Comparison of ENCODE assay signal across 19 cellular contexts in the genomic region with DNA sequence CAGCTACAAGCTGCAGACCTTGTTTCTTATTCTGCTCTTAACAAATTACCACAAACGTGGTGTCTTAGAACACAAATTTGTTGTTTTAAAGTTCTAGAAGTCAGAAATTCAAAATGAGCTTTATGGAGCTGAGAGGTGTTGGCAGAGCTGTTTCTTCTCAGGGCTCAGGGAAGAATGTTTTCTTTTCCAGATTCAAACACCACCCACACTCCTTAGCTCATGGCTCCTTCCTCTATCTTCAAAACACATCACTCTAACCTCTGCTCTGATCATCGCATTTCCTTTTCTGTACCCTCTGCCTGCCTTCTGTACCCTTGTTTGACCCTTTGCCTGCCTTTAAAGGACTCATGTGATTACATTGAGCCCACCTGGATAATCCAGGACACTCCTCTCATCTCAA. TPM values are rescaled to one million over a fixed set of nuclear protein-coding genes. Genes with fewer than 3 reads are reported as not detected.
DNase-seq lines count a peak whose midpoint lies in the region; ATAC-seq, FAIRE-seq and TF ChIP-seq lines count a peak whose summit lies in the region.
"Had no signal": no experiment of that assay in that cellular context is flagged by ENCODE, and none has a peak within 500 bp of the region (broad histone marks: within the 10 kb centered on the region; RNA-seq: fewer than 3 reads in every experiment).

No MANE protein-coding gene starts in this region.

- CTCF ChIA-PET in endothelial cell of umbilical vein (lab: Charles Lee), result no interaction called here

- no peaks in the 10 kb centered on the region for H3K4me1 ChIP-seq in endothelial cell of umbilical vein (ENCODE audit: control insufficient read depth, extremely low read depth, insufficient read depth, low read length)
- H3K4me1 ChIP-seq in parathyroid adenoma, result peaks cover 2% of the 10 kb centered on the region
- peaks cover 6% of the 10 kb centered on the region for H3K4me1 ChIP-seq in upper lobe of right lung
- H3K4me1 ChIP-seq: HAP-1 had no signal

- H3K36me3 ChIP-seq in endothelial cell of umbilical vein (ENCODE audit: control insufficient read depth in 2 of 2, extremely low read depth in 1 of 2, insufficient read depth in 2 of 2, low read length in 2 of 2) (no peaks in the 10 kb centered on the region), parathyroid adenoma (ENCODE audit: control insufficient read depth, insufficient read depth, low read length) (no peaks in the 10 kb centered on the region), upper lobe of right lung (no peaks in the 10 kb centered on the region)
- H3K36me3 ChIP-seq: HAP-1 had no signal

- peak; percentile 48 for FAIRE-seq in endothelial cell of umbilical vein (lab: Jason Lieb, UNC)
- FAIRE-seq: GM12892, GM18507 had no signal

- H2AFZ ChIP-seq in endothelial cell of umbilical vein (ENCODE audit: low read depth, low read length), result no peak overlapping the region
- no peak overlapping the region for H2AFZ ChIP-seq in parathyroid adenoma

- no peaks in the 10 kb centered on the region for H4K20me1 ChIP-seq in endothelial cell of umbilical vein (replicated peaks; ENCODE audit: control insufficient read depth, extremely low read depth, insufficient read depth, low read length)

- dilution Hi-C loops in endothelial cell of umbilical vein (cut with MboI; ENCODE audit: extremely low pct_ligation_motif_present, low sequenced_read_pairs), result no loop called here

- intact Hi-C loops in endothelial cell of umbilical vein (cut with micrococcal nuclease), result no loop called here
- intact Hi-C loops in upper lobe of right lung (cut with DNase I), result no loop called here

- no peaks in the 10 kb centered on the region for H3K9me1 ChIP-seq in endothelial cell of umbilical vein (replicated peaks; ENCODE audit: control insufficient read depth, extremely low read depth, insufficient read depth, low read length)

- H3K9me3 ChIP-seq in endothelial cell of umbilical vein (replicated peaks; ENCODE audit: control insufficient read depth, insufficient read depth, low read length), result no peaks in the 10 kb centered on the region
- no peaks in the 10 kb centered on the region for H3K9me3 ChIP-seq in parathyroid adenoma (ENCODE audit: control insufficient read depth, low read length)
- H3K9me3 ChIP-seq in upper lobe of right lung, result no peaks in the 10 kb centered on the region
- H3K9me3 ChIP-seq: HAP-1 had no signal

- no peak overlapping the region for H3K4me3 ChIP-seq in endothelial cell of umbilical vein (replicated peaks in 1 of 3; ENCODE audit: insufficient read depth in 1 of 3, low read depth in 1 of 3, low read length in 3 of 3)
- H3K4me3 ChIP-seq in parathyroid adenoma (ENCODE audit: low read depth, low read length), result no peak overlapping the region
- no peak overlapping the region for H3K4me3 ChIP-seq in upper lobe of right lung
- H3K4me3 ChIP-seq: HAP-1 had no signal

- ATAC-seq in upper lobe of right lung, result peak; percentile 22
- ATAC-seq in GM18907 (IDR thresholded peaks at IDR 0.05; ENCODE audit: unreplicated experiment), result no peak
- no peak for ATAC-seq in GM18520 (IDR thresholded peaks at IDR 0.05; ENCODE audit: unreplicated experiment)
- ATAC-seq in GM21528 (IDR thresholded peaks at IDR 0.05; ENCODE audit: low FRiP score, unreplicated experiment), result no peak

- TF ChIP-seq CTCF in endothelial cell of umbilical vein (IDR thresholded peaks at IDR 0.05; ENCODE audit: extremely low read depth in 1 of 2, insufficient read depth in 1 of 2, low read depth in 1 of 2, low read length in 2 of 2) (no peak), parathyroid adenoma (IDR thresholded peaks at IDR 0.05) (no peak), upper lobe of right lung (IDR thresholded peaks at IDR 0.05) (no peak)

- H3K9ac ChIP-seq in endothelial cell of umbilical vein (replicated peaks; ENCODE audit: extremely low read depth, insufficient read depth, low read length) (no peak overlapping the region), parathyroid adenoma (no peak overlapping the region)

- no peak for TF ChIP-seq POLR2A in endothelial cell of umbilical vein (IDR thresholded peaks at IDR 0.05; ENCODE audit: low read depth, low read length)

- BruUV-seq in endothelial cell of umbilical vein (replicated peaks; lab: Mats Ljungman, UMichigan), result no TSS peak

- H3K27me3 ChIP-seq in endothelial cell of umbilical vein (ENCODE audit: control insufficient read depth in 2 of 2, insufficient read depth in 2 of 2, low read length in 2 of 2), result peaks cover 0 to 2% of the 10 kb centered on the region in 2 experiments
- no peaks in the 10 kb centered on the region for H3K27me3 ChIP-seq in parathyroid adenoma (ENCODE audit: control insufficient read depth, insufficient read depth, low read length)
- peaks cover 8% of the 10 kb centered on the region for H3K27me3 ChIP-seq in upper lobe of right lung

- H3K27ac ChIP-seq in endothelial cell of umbilical vein (ENCODE audit: insufficient read depth, low read depth, low read length), result no peak overlapping the region
- H3K27ac ChIP-seq in parathyroid adenoma, result no peak overlapping the region
- no peak overlapping the region for H3K27ac ChIP-seq in upper lobe of right lung

- DNase-seq in NCI-H82 (lab: John Stamatoyannopoulos, UW), result peak; percentile 90
- DNase-seq in endothelial cell of umbilical vein (ENCODE audit: low read depth, low spot score), result no peak
- no peak for DNase-seq in upper lobe of right lung
- DNase-seq: ACHN; C1 segment of cervical spinal cord; CD8-positive, alpha-beta memory T cell; DMS79; NCI-H1105 treated with DMSO at 0.1 percent for 48 hours; NCI-H1694 treated with DMSO at 0.1 percent for 48 hours; NCI-H748 treated with DMSO at 0.1 percent for 48 hours had no signal

- H3K79me2 ChIP-seq in endothelial cell of umbilical vein (ENCODE audit: control insufficient read depth, insufficient read depth, low read length), result no peaks in the 10 kb centered on the region
- H3K79me2 ChIP-seq in parathyroid adenoma, result no peaks in the 10 kb centered on the region

- POLR2A ChIA-PET in endothelial cell of umbilical vein (lab: Charles Lee), result no interaction called here

- H3K4me2 ChIP-seq in endothelial cell of umbilical vein (ENCODE audit: insufficient read depth, low read length), result no peak overlapping the region
- peak overlapping the region; percentile 3 for H3K4me2 ChIP-seq in parathyroid adenoma (ENCODE audit: low read length)

TF ChIP-seq in endothelial cell of umbilical vein, 7 proteins besides CTCF, POLR2A, EP300 and RAD21:
- TF ChIP-seq EZH2 (IDR thresholded peaks at IDR 0.05; ENCODE audit: borderline replicate concordance, low read depth, low read length, severe bottlenecking) (no peak), JUN (IDR thresholded peaks at IDR 0.05; ENCODE audit: borderline replicate concordance, insufficient read depth, insufficient read length, low read depth) (no peak), FOS (IDR thresholded peaks at IDR 0.05; ENCODE audit: borderline replicate concordance, insufficient read depth, low read length) (no peak), POLR2AphosphoS5 (IDR thresholded peaks at IDR 0.05; ENCODE audit: insufficient read depth, low read depth, low read length) (no peak), MYC (IDR thresholded peaks at IDR 0.05; ENCODE audit: low read depth, low read length) (no peak), GATA2 (IDR thresholded peaks at IDR 0.05; ENCODE audit: insufficient read depth, insufficient read length, low read depth, low read length) (no peak)
- TF ChIP-seq, protein P1, sequence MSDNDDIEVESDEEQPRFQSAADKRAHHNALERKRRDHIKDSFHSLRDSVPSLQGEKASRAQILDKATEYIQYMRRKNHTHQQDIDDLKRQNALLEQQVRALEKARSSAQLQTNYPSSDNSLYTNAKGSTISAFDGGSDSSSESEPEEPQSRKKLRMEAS (IDR thresholded peaks at IDR 0.05; ENCODE audit: insufficient read depth, insufficient read length), result no peak

RNA-seq across cellular contexts. Expression of a gene that starts 26.9 kb away (rescaled TPM):
- not detected in 2 replicates for total RNA-seq in endothelial cell of umbilical vein
- polyA plus RNA-seq in endothelial cell of umbilical vein, result 0.12 and 0.24 TPM in 2 replicates
- 0.09 and 0.13 TPM in 2 replicates for polyA plus RNA-seq in endothelial cell of umbilical vein (2011; cell fraction: cytosol; rRNA removed)
- 0.13 TPM in 1 of 2 replicates, not detected in the other for polyA plus RNA-seq in endothelial cell of umbilical vein (2011; cell fraction: nucleus; rRNA removed)
- polyA plus RNA-seq in endothelial cell of umbilical vein (2012), result not detected in 2 replicates
- not detected in 2 replicates for polyA minus RNA-seq in endothelial cell of umbilical vein
- polyA minus RNA-seq in endothelial cell of umbilical vein (2011; cell fraction: cytosol; rRNA and poly(A)+ RNA removed), result not detected
- not detected in 2 replicates for polyA minus RNA-seq in endothelial cell of umbilical vein (2011; cell fraction: nucleus; rRNA and poly(A)+ RNA removed)
- total RNA-seq in upper lobe of right lung, result 295 TPM
- total RNA-seq: CD8-positive, alpha-beta memory T cell; LHCN-M2; NCI-H460 had no signal
- polyA plus RNA-seq: CD8-positive, alpha-beta memory T cell had no signal

RNA-seq across cellular contexts. Expression of a gene that starts 42.7 kb away (rescaled TPM):
- not detected in 2 replicates for total RNA-seq in endothelial cell of umbilical vein
- polyA plus RNA-seq in endothelial cell of umbilical vein, result 0.32 and 0.46 TPM in 2 replicates
- 0.08 and 0.13 TPM in 2 replicates for polyA plus RNA-seq in endothelial cell of umbilical vein (2011; cell fraction: cytosol; rRNA removed)
- 0.26 TPM in 1 of 2 replicates, not detected in the other for polyA plus RNA-seq in endothelial cell of umbilical vein (2011; cell fraction: nucleus; rRNA removed)
- not detected in 2 replicates for polyA plus RNA-seq in endothelial cell of umbilical vein (2012)
- polyA minus RNA-seq in endothelial cell of umbilical vein, result 0.93 TPM in 1 of 2 replicates, not detected in the other
- not detected for polyA minus RNA-seq in endothelial cell of umbilical vein (2011; cell fraction: cytosol; rRNA and poly(A)+ RNA removed)
- polyA minus RNA-seq in endothelial cell of umbilical vein (2011; cell fraction: nucleus; rRNA and poly(A)+ RNA removed), result 1.3 TPM in 1 of 2 replicates, not detected in the other
- total RNA-seq in upper lobe of right lung, result 44.1 TPM
- total RNA-seq: CD8-positive, alpha-beta memory T cell; LHCN-M2; NCI-H460 had no signal
- polyA plus RNA-seq: CD8-positive, alpha-beta memory T cell had no signal

RNA-seq across cellular contexts. Expression of a gene that starts 49.2 kb away (rescaled TPM):
- total RNA-seq in endothelial cell of umbilical vein (not detected in 2 replicates), upper lobe of right lung (3.0 TPM)
- not detected in 2 replicates for polyA plus RNA-seq in endothelial cell of umbilical vein
- not detected in 2 replicates for polyA plus RNA-seq in endothelial cell of umbilical vein (2011; cell fraction: cytosol; rRNA removed)
- not detected in 2 replicates for polyA plus RNA-seq in endothelial cell of umbilical vein (2011; cell fraction: nucleus; rRNA removed)
- polyA plus RNA-seq in endothelial cell of umbilical vein (2012), result not detected in 2 replicates
- polyA minus RNA-seq in endothelial cell of umbilical vein, result not detected in 2 replicates
- polyA minus RNA-seq in endothelial cell of umbilical vein (2011; cell fraction: cytosol; rRNA and poly(A)+ RNA removed), result not detected
- polyA minus RNA-seq in endothelial cell of umbilical vein (2011; cell fraction: nucleus; rRNA and poly(A)+ RNA removed), result not detected in 2 replicates
- total RNA-seq: LHCN-M2, NCI-H460 had no signal

Comparison
In these comparisons a context has a peak if more than half of its experiments do, and no peak if none do; other contexts are left out.
1. RNA of a gene that starts 26.9 kb away (total RNA-seq): 295 TPM in upper lobe of right lung (single experiment); not detected in endothelial cell of umbilical vein; every median in the first group is over 100 times any median in the second.
2. RNA of a gene that starts 42.7 kb away (total RNA-seq): 44.1 TPM in upper lobe of right lung (single experiment); not detected in endothelial cell of umbilical vein; every median in the first group is over 10 times any median in the second.